In the genomic region with DNA sequence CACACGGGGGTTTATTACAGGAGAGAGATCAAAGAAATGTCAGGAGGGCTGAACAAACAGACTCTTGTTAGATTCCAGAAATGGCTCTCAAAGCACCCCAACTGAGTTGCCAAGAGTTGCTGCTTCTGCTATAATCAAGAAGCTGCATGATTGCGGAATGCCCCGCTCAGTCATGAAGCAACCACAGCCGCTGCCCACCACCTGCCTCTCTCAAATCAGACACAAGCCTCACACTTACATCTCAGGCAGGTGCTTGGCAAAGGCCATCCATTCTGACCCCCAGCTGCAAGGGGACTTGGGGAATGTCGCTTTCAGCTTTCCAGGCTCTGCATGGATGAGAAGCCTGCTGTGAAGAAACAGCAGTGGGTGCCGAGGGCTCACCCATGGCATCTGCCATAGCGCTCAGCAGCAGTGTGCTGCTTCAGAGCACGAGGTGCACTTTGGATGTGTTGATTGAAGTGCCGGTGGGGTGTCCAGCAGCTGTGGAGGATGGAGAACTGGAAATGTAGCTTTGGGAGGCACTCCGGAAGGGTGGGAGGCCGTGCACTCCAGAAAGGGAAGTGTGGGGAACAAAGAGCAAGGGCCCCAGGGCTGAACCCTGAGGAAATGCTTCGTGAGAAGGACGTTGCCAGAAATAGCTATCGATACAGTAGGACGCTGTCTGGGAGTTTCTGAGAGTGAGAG, we compare ENCODE assay signal across 9 cellular contexts.
DNase-seq lines count a peak whose midpoint lies in the region; ATAC-seq and TF ChIP-seq lines count a peak whose summit lies in the region.
"Had no signal": no experiment of that assay in that cellular context is flagged by ENCODE, and none has a peak within 500 bp of the region (broad histone marks: within the 10 kb centered on the region; RNA-seq: fewer than 3 reads in every experiment).

No MANE protein-coding gene starts in this region.

- no peaks in the 10 kb centered on the region for H3K36me3 ChIP-seq in KMS-11 (ENCODE audit: insufficient read depth)
- H3K36me3 ChIP-seq: ascending aorta had no signal

- H3K9me3 Mint-ChIP-seq in activated naive CD8-positive, alpha-beta T cell treated with anti-CD3 and anti-CD28 coated beads, Interleukin-2, amount 50 U/mL, for 24 hours, result no peaks in the 10 kb centered on the region

- no peaks in the 10 kb centered on the region for H3K27me3 ChIP-seq in KMS-11 (ENCODE audit: insufficient read depth, low read depth)
- H3K27me3 ChIP-seq: ascending aorta had no signal

- no peak overlapping the region for H3K4me3 Mint-ChIP-seq in activated naive CD8-positive, alpha-beta T cell treated with anti-CD3 and anti-CD28 coated beads, Interleukin-2, amount 50 U/mL, for 24 hours

- H2AFZ ChIP-seq in KMS-11 (ENCODE audit: low read depth), result no peak overlapping the region

- peaks cover 2% of the 10 kb centered on the region for H3K27me3 Mint-ChIP-seq in activated naive CD8-positive, alpha-beta T cell treated with anti-CD3 and anti-CD28 coated beads, Interleukin-2, amount 50 U/mL, for 24 hours

- DNase-seq in CD1c-positive myeloid dendritic cell (ENCODE audit: extremely low spot score) (peak; percentile 91), midbrain (lab: John Stamatoyannopoulos, UW) (peak; percentile 35), HCEC 1CT (no peak), T-helper 2 cell (no peak)
- no peak for DNase-seq in activated naive CD8-positive, alpha-beta T cell treated with anti-CD3 and anti-CD28 coated beads, Interleukin-2, amount 50 U/mL, for 24 hours
- no peak for DNase-seq in activated CD4-positive, alpha-beta T cell treated with anti-CD3 and anti-CD28 coated beads, Interleukin-2, amount 50 U/mL, for 1 hour

- no peak overlapping the region for H3K4me3 ChIP-seq in KMS-11 (IDR thresholded peaks at IDR 0.05; ENCODE audit: insufficient read depth, low read depth, low read length)
- H3K4me3 ChIP-seq: ascending aorta had no signal

- H3K4me1 ChIP-seq in KMS-11 (ENCODE audit: low read depth, poor library complexity, severe bottlenecking), result peaks cover 35% of the 10 kb centered on the region
- H3K4me1 ChIP-seq: ascending aorta had no signal

- H3K27ac Mint-ChIP-seq in activated naive CD8-positive, alpha-beta T cell treated with anti-CD3 and anti-CD28 coated beads, Interleukin-2, amount 50 U/mL, for 24 hours, result no peak overlapping the region

- TF ChIP-seq CTCF in KMS-11 (conservative IDR thresholded peaks at IDR 0.05; ENCODE audit: low read depth, low read length), result no peak

- ATAC-seq in activated naive CD8-positive, alpha-beta T cell treated with anti-CD3 and anti-CD28 coated beads, Interleukin-2, amount 50 U/mL, for 24 hours, result peak; percentile 13
- no peak for ATAC-seq in HG02763 (IDR thresholded peaks at IDR 0.05; ENCODE audit: unreplicated experiment)

- no peaks in the 10 kb centered on the region for H3K79me2 ChIP-seq in KMS-11 (ENCODE audit: insufficient read depth, low read depth)

- H3K36me3 Mint-ChIP-seq in activated naive CD8-positive, alpha-beta T cell treated with anti-CD3 and anti-CD28 coated beads, Interleukin-2, amount 50 U/mL, for 24 hours (ENCODE audit: low read depth), result no peaks in the 10 kb centered on the region

- no peaks in the 10 kb centered on the region for H4K20me1 ChIP-seq in KMS-11 (ENCODE audit: insufficient read depth)

- peak overlapping the region; percentile 67; the same call in 1 of the 2 replicates for H3K9ac ChIP-seq in KMS-11

- peak overlapping the region; percentile 46 for H3K4me2 ChIP-seq in KMS-11

- peaks cover 32% of the 10 kb centered on the region for H3K4me1 Mint-ChIP-seq in activated naive CD8-positive, alpha-beta T cell treated with anti-CD3 and anti-CD28 coated beads, Interleukin-2, amount 50 U/mL, for 24 hours

- peak overlapping the region; percentile 94 for H3K27ac ChIP-seq in KMS-11

Comparison
In these comparisons a context has a peak if more than half of its experiments do, and no peak if none do; other contexts are left out.
1. DNase-seq: peak in CD1c-positive myeloid dendritic cell (single experiment) and midbrain (single experiment); none in activated naive CD8-positive, alpha-beta T cell treated with anti-CD3 and anti-CD28 coated beads, Interleukin-2, amount 50 U/mL, for 24 hours (single experiment), HCEC 1CT (single experiment), activated CD4-positive, alpha-beta T cell treated with anti-CD3 and anti-CD28 coated beads, Interleukin-2, amount 50 U/mL, for 1 hour (single experiment) and T-helper 2 cell (0 of 5).